19 cellular contexts compared by ENCODE assay signal in genomic region chr19:15369594-15369891, GRCh38. TPM values are rescaled to one million over a fixed set of nuclear protein-coding genes. Genes with fewer than 3 reads are reported as not detected.
DNase-seq lines count a peak whose midpoint lies in the region; ATAC-seq and TF ChIP-seq lines count a peak whose summit lies in the region.
"Had no signal": no experiment of that assay in that cellular context is flagged by ENCODE, and none has a peak within 500 bp of the region (broad histone marks: within the 10 kb centered on the region; RNA-seq: fewer than 3 reads in every experiment).

No MANE protein-coding gene starts in this region.

- H3K27me3 ChIP-seq in left ventricle myocardium inferior (ENCODE audit: low read depth), result no peaks in the 10 kb centered on the region
- H3K27me3 ChIP-seq in osteoblast (ENCODE audit: insufficient read depth, low read length), result no peaks in the 10 kb centered on the region
- H3K27me3 ChIP-seq in spleen (replicated peaks in 1 of 7), result no peaks in the 10 kb centered on the region

- CTCF ChIA-PET in RWPE1 (lab: Yijun Ruan, JAX), result no interaction called here

- H3K4me2 ChIP-seq in osteoblast (ENCODE audit: insufficient read depth, low read length), result no peak overlapping the region
- H3K4me2 ChIP-seq: A549 had no signal

- TF ChIP-seq CTCF in left ventricle myocardium inferior (IDR thresholded peaks at IDR 0.05; ENCODE audit: borderline replicate concordance) (no peak), RWPE1 (conservative IDR thresholded peaks at IDR 0.05; ENCODE audit: low read depth) (no peak), osteoblast (IDR thresholded peaks at IDR 0.05; ENCODE audit: extremely low read depth, low read depth, low read length) (no peak), spleen (IDR thresholded peaks at IDR 0.05 in 8 of 11, conservative IDR thresholded peaks at IDR 0.05 in 3 of 11) (no peak), endothelial cell (IDR thresholded peaks at IDR 0.05; ENCODE audit: unreplicated experiment) (no peak)

- H3K36me3 ChIP-seq in left ventricle myocardium inferior (peaks cover 97% of the 10 kb centered on the region), osteoblast (ENCODE audit: insufficient read depth, low read length) (peaks cover 74% of the 10 kb centered on the region), spleen (peaks cover 10 to 100% (median 95%) of the 10 kb centered on the region in 6 donors)

- intact Hi-C loops in left ventricle myocardium superior (cut with micrococcal nuclease), result no loop called here
- intact Hi-C loops in left ventricle myocardium inferior (cut with micrococcal nuclease), result no loop called here
- intact Hi-C loops in spleen (cut with DNase I; ENCODE audit: low total_unique reads), result no loop called here

- POLR2A ChIA-PET in RWPE1 (lab: Yijun Ruan, JAX; ENCODE audit: low non-redundant PET), result no interaction called here

- peak; percentile 22 for DNase-seq in left ventricle myocardium superior
- DNase-seq in left ventricle myocardium inferior, result no peak
- no peak for DNase-seq in RWPE1 (ENCODE audit: low spot score)
- peak; percentile 81 for DNase-seq in osteoblast (ENCODE audit: insufficient read length, low spot score, missing footprints)
- peak; percentile 62 for DNase-seq in spleen
- DNase-seq in endothelial cell (ENCODE audit: low spot score), result no peak
- DNase-seq in NK-92 treated with Interleukin-12 subunit alpha and Interleukin-12 subunit beta, amount 100 ng/mL, for 24 hours (lab: John Stamatoyannopoulos, UW), result no peak
- no peak for DNase-seq in AG08396 (ENCODE audit: low spot score)
- DNase-seq: 8988T; ACHN; C1 segment of cervical spinal cord; Caco-2; CD4-positive, alpha-beta memory T cell; DMS153; DND-41; GM23248; H7; HCEC 1CT had no signal

- 94 to 98% (median 96%) methylated on average over 7 to 9 of the region's 9 CpGs for WGBS in spleen, 5 donors

- no peak overlapping the region for H2AFZ ChIP-seq in osteoblast (ENCODE audit: low read length)
- H2AFZ ChIP-seq: GM23248 had no signal

- peaks cover 5% of the 10 kb centered on the region for H3K27me3 Mint-ChIP-seq in endothelial cell (ENCODE audit: unreplicated experiment)
- H3K27me3 Mint-ChIP-seq: CD4-positive, alpha-beta memory T cell had no signal

- H3K79me2 ChIP-seq in osteoblast (ENCODE audit: insufficient read depth, low read length), result peaks cover 49% of the 10 kb centered on the region

- H4K20me1 ChIP-seq in osteoblast (ENCODE audit: insufficient read depth, low read length), result peaks cover 32% of the 10 kb centered on the region

- no peak for ATAC-seq in left ventricle myocardium superior
- ATAC-seq: A549 had no signal

- H3K36me3 Mint-ChIP-seq in endothelial cell (ENCODE audit: low read depth, unreplicated experiment), result peaks cover 37% of the 10 kb centered on the region

- peaks cover 78% of the 10 kb centered on the region for H3K4me1 ChIP-seq in left ventricle myocardium inferior
- H3K4me1 ChIP-seq in osteoblast (ENCODE audit: insufficient read depth, low read length), result no peaks in the 10 kb centered on the region
- peaks cover 9 to 49% (median 19%) of the 10 kb centered on the region in 6 donors for H3K4me1 ChIP-seq in spleen
- H3K4me1 ChIP-seq: A549, Caco-2 had no signal

- H3K4me3 Mint-ChIP-seq in endothelial cell (ENCODE audit: unreplicated experiment), result no peak overlapping the region
- H3K4me3 Mint-ChIP-seq: CD4-positive, alpha-beta memory T cell had no signal

- H3K27ac ChIP-seq in left ventricle myocardium inferior (replicated peaks) (no peak overlapping the region), RWPE1 (peak overlapping the region; percentile 1; the same call in 1 of the 2 replicates), osteoblast (ENCODE audit: low read depth, low read length) (no peak overlapping the region), spleen (no peak overlapping the region)
- H3K27ac ChIP-seq: A549, GM23248 had no signal

- no peaks in the 10 kb centered on the region for H3K9me3 Mint-ChIP-seq in endothelial cell (ENCODE audit: unreplicated experiment)

- TF ChIP-seq POLR2A in spleen (IDR thresholded peaks at IDR 0.05), result no peak

- H3K9me3 ChIP-seq in left ventricle myocardium inferior (replicated peaks) (no peaks in the 10 kb centered on the region), osteoblast (ENCODE audit: low read depth, low read length) (no peaks in the 10 kb centered on the region), spleen (no peaks in the 10 kb centered on the region)
- H3K9me3 ChIP-seq: A549, Caco-2 had no signal

- no peaks in the 10 kb centered on the region for H3K4me1 Mint-ChIP-seq in endothelial cell (ENCODE audit: unreplicated experiment)

- no peak overlapping the region for H3K4me3 ChIP-seq in left ventricle myocardium inferior
- no peak overlapping the region for H3K4me3 ChIP-seq in osteoblast (ENCODE audit: insufficient read depth, low read length)
- H3K4me3 ChIP-seq in spleen, result no peak overlapping the region
- H3K4me3 ChIP-seq: A549, GM23248 had no signal

- H3K27ac Mint-ChIP-seq in endothelial cell (ENCODE audit: unreplicated experiment), result no peak overlapping the region

RNA-seq across cellular contexts. Expression of gene AKAP8, which starts 10.0 kb away (rescaled TPM):
- total RNA-seq in left ventricle myocardium superior (24.0 TPM), left ventricle myocardium inferior (21.8 TPM), osteoblast (18.1 and 18.6 TPM in 2 replicates), spleen (10 to 100 TPM; 24.9 to 51.3 (median 48.9) TPM), endothelial cell (ENCODE audit: unreplicated experiment) (36.5 TPM)
- polyA plus RNA-seq in spleen, result 10 to 100 TPM; 13.9 to 24.8 (median 21.9) TPM

RNA-seq across cellular contexts. Expression of gene BRD4, which starts 37.2 kb away (rescaled TPM):
- total RNA-seq in left ventricle myocardium superior (67.4 TPM), left ventricle myocardium inferior (60.9 TPM), osteoblast (25.0 and 25.7 TPM in 2 replicates), spleen (100 to 1,000 TPM in 4 of 7 donors, 10 to 100 TPM in 3; 50.7 to 146 (median 124) TPM), endothelial cell (ENCODE audit: unreplicated experiment) (136 TPM)
- 10 to 100 TPM; 10.3 to 35.9 (median 14.2) TPM for polyA plus RNA-seq in spleen

RNA-seq across cellular contexts. Expression of gene AKAP8L, which starts 49.2 kb away (rescaled TPM):
- total RNA-seq in left ventricle myocardium superior, result 82.5 TPM
- total RNA-seq in left ventricle myocardium inferior, result 74.5 TPM
- total RNA-seq in osteoblast, result 63.9 and 69.5 TPM in 2 replicates
- 100 to 1,000 TPM; 121 to 236 (median 140) TPM for total RNA-seq in spleen
- polyA plus RNA-seq in spleen, result 100 to 1,000 TPM in 1 of 3 donors, 10 to 100 TPM in 2; 41.2 to 131 (median 87.8) TPM
- total RNA-seq in endothelial cell (ENCODE audit: unreplicated experiment), result 160 TPM

Comparison
In these comparisons a context has a peak if more than half of its experiments do, and no peak if none do; other contexts are left out.
1. DNase-seq: peak in left ventricle myocardium superior (single experiment), osteoblast (single experiment) and spleen (single experiment); none in left ventricle myocardium inferior (single experiment), RWPE1 (single experiment), endothelial cell (single experiment), NK-92 treated with Interleukin-12 subunit alpha and Interleukin-12 subunit beta, amount 100 ng/mL, for 24 hours (single experiment) and AG08396 (single experiment).